8 cellular contexts compared by ENCODE assay signal in genomic region chr17:38871992-38872605, GRCh38. TPM values are rescaled to one million over a fixed set of nuclear protein-coding genes. Genes with fewer than 3 reads are reported as not detected.
DNase-seq lines count a peak whose midpoint lies in the region; ATAC-seq, FAIRE-seq and TF ChIP-seq lines count a peak whose summit lies in the region.

No MANE protein-coding gene starts in this region.

- peaks cover 72% of the 10 kb centered on the region for H3K4me1 Mint-ChIP-seq in activated CD4-positive, alpha-beta T cell treated with anti-CD3 and anti-CD28 coated beads, Interleukin-2, amount 10 ng/mL, durations not matched to agents 7 days and 5 days
- peaks cover 73% of the 10 kb centered on the region for H3K4me1 Mint-ChIP-seq in activated naive CD8-positive, alpha-beta T cell treated with anti-CD3 and anti-CD28 coated beads for 36 hours

- H3K27ac ChIP-seq in layer of hippocampus (ENCODE audit: low read depth, low read length), result peak overlapping the region; percentile 80
- peak overlapping the region; percentile 11 to 98 (median 92) for H3K27ac ChIP-seq in thyroid gland

- POLR2A ChIA-PET in activated CD4-positive, alpha-beta T cell treated with anti-CD3 and anti-CD28 coated beads, Interleukin-2, amount 10 ng/mL, durations not matched to agents 7 days and 5 days (lab: Charles Lee), result interaction anchor here (0.6 to 1.0 kb wide), 2 partner anchors 18 to 1027 kb away, joined by 3 to 4 read pairs; no protein-coding TSS in a partner anchor

- intact Hi-C loops in thyroid gland (cut with DNase I), result no loop called here

- TF ChIP-seq POLR2A in thyroid gland (IDR thresholded peaks at IDR 0.05) (no peak), H54 (IDR thresholded peaks at IDR 0.05; ENCODE audit: low read depth, low read length) (no peak)

- peak overlapping the region; percentile 90 for H3K4me3 Mint-ChIP-seq in activated CD4-positive, alpha-beta T cell treated with anti-CD3 and anti-CD28 coated beads, Interleukin-2, amount 10 ng/mL, durations not matched to agents 7 days and 5 days
- H3K4me3 Mint-ChIP-seq in activated naive CD8-positive, alpha-beta T cell treated with anti-CD3 and anti-CD28 coated beads for 36 hours, result peak overlapping the region; percentile 98

- CTCF ChIA-PET in activated CD4-positive, alpha-beta T cell treated with anti-CD3 and anti-CD28 coated beads, Interleukin-2, amount 10 ng/mL, durations not matched to agents 7 days and 5 days (lab: Charles Lee), result interaction anchor here (0.6 to 3.3 kb wide), 10 partner anchors 10 to 534 kb away, joined by 3 to 16 read pairs (median 5); partner anchors contain the start of gene RPL23

- WGBS in thyroid gland, 2 donors, result 46 to 52% methylated on average over 4 to 5 of the region's 5 CpGs

- no peak for FAIRE-seq in H54 (lab: Jason Lieb, UNC)

- peak overlapping the region; percentile 88 for H3K27ac Mint-ChIP-seq in activated CD4-positive, alpha-beta T cell treated with anti-CD3 and anti-CD28 coated beads, Interleukin-2, amount 10 ng/mL, durations not matched to agents 7 days and 5 days
- peak overlapping the region; percentile 95 for H3K27ac Mint-ChIP-seq in activated naive CD8-positive, alpha-beta T cell treated with anti-CD3 and anti-CD28 coated beads for 36 hours

- no peaks in the 10 kb centered on the region for H3K36me3 ChIP-seq in thyroid gland

- H3K4me1 ChIP-seq in thyroid gland, result peaks cover 41 to 66% of the 10 kb centered on the region in 2 donors

- H3K36me3 Mint-ChIP-seq in activated CD4-positive, alpha-beta T cell treated with anti-CD3 and anti-CD28 coated beads, Interleukin-2, amount 10 ng/mL, durations not matched to agents 7 days and 5 days (ENCODE audit: low read depth), result peaks cover 10% of the 10 kb centered on the region
- peaks cover 28% of the 10 kb centered on the region for H3K36me3 Mint-ChIP-seq in activated naive CD8-positive, alpha-beta T cell treated with anti-CD3 and anti-CD28 coated beads for 36 hours

- H3K4me3 ChIP-seq in thyroid gland (replicated peaks in 1 of 3), result peak overlapping the region in 1 of 3 donors; percentile 87

- no peak for ATAC-seq in esophagus mucosa

- H3K27me3 ChIP-seq in layer of hippocampus (ENCODE audit: control insufficient read depth, insufficient read depth, low read length), result no peaks in the 10 kb centered on the region
- no peaks in the 10 kb centered on the region for H3K27me3 ChIP-seq in thyroid gland

- no peaks in the 10 kb centered on the region for H3K9me3 Mint-ChIP-seq in activated CD4-positive, alpha-beta T cell treated with anti-CD3 and anti-CD28 coated beads, Interleukin-2, amount 10 ng/mL, durations not matched to agents 7 days and 5 days
- H3K9me3 Mint-ChIP-seq in activated naive CD8-positive, alpha-beta T cell treated with anti-CD3 and anti-CD28 coated beads for 36 hours, result peaks cover 2% of the 10 kb centered on the region

- no peaks in the 10 kb centered on the region for H3K9me3 ChIP-seq in thyroid gland

- peak; percentile 19 for DNase-seq in activated CD4-positive, alpha-beta T cell treated with anti-CD3 and anti-CD28 coated beads, Interleukin-2, amount 10 ng/mL, durations not matched to agents 7 days and 5 days
- DNase-seq in activated CD4-positive, alpha-beta T cell treated with anti-CD3 and anti-CD28 coated beads, Interleukin-2, amount 50 U/mL, for 1 hour, result no peak
- no peak for DNase-seq in activated naive CD8-positive, alpha-beta T cell treated with anti-CD3 and anti-CD28 coated beads for 36 hours
- DNase-seq in thyroid gland (no peak), H54 (ENCODE audit: insufficient read length, low spot score) (no peak), HUDEP-2 (lab: John Stamatoyannopoulos, UW; ENCODE audit: unreplicated experiment in 76 of 76) (no peak)

- no peak for TF ChIP-seq CTCF in thyroid gland (IDR thresholded peaks at IDR 0.05)

- H3K27me3 Mint-ChIP-seq in activated CD4-positive, alpha-beta T cell treated with anti-CD3 and anti-CD28 coated beads, Interleukin-2, amount 10 ng/mL, durations not matched to agents 7 days and 5 days, result no peaks in the 10 kb centered on the region
- peaks cover 11% of the 10 kb centered on the region for H3K27me3 Mint-ChIP-seq in activated naive CD8-positive, alpha-beta T cell treated with anti-CD3 and anti-CD28 coated beads for 36 hours

RNA-seq across cellular contexts. Expression of gene LASP1, which starts 2.2 kb away (rescaled TPM):
- total RNA-seq in activated CD4-positive, alpha-beta T cell treated with anti-CD3 and anti-CD28 coated beads, Interleukin-2, amount 10 ng/mL, durations not matched to agents 7 days and 5 days, result 100 to 1,000 TPM; 189 to 200 TPM
- total RNA-seq in activated naive CD8-positive, alpha-beta T cell treated with anti-CD3 and anti-CD28 coated beads for 36 hours, result 100 to 1,000 TPM; 131 TPM
- total RNA-seq in thyroid gland (10 to 100 TPM; 69.3 to 77.5 (median 71.1) TPM), esophagus mucosa (50.0 TPM)

RNA-seq across cellular contexts. Expression of gene RPL23, which starts 18.6 kb away (rescaled TPM):
- total RNA-seq in activated CD4-positive, alpha-beta T cell treated with anti-CD3 and anti-CD28 coated beads, Interleukin-2, amount 10 ng/mL, durations not matched to agents 7 days and 5 days, result 1,000 to 10,000 TPM; 1,147 to 1,160 TPM
- 1,000 to 10,000 TPM; 1,956 to 1,966 TPM for total RNA-seq in activated naive CD8-positive, alpha-beta T cell treated with anti-CD3 and anti-CD28 coated beads for 36 hours
- 1,000 to 10,000 TPM; 1,055 to 2,735 (median 1,279) TPM for total RNA-seq in thyroid gland
- total RNA-seq in esophagus mucosa, result 1,222 TPM

RNA-seq across cellular contexts. Expression of gene CWC25, which starts 47.0 kb away (rescaled TPM):
- total RNA-seq in activated CD4-positive, alpha-beta T cell treated with anti-CD3 and anti-CD28 coated beads, Interleukin-2, amount 10 ng/mL, durations not matched to agents 7 days and 5 days, result 10 to 100 TPM; 27.2 to 30.5 TPM
- 10 to 100 TPM; 22.3 to 25.6 TPM for total RNA-seq in activated naive CD8-positive, alpha-beta T cell treated with anti-CD3 and anti-CD28 coated beads for 36 hours
- total RNA-seq in thyroid gland (10 to 100 TPM; 19.0 to 26.8 (median 22.1) TPM), esophagus mucosa (10.9 TPM)
